18 cellular contexts compared by ENCODE assay signal in genomic region chr17:44844390-44844830, GRCh38. TPM values are rescaled to one million over a fixed set of nuclear protein-coding genes. Genes with fewer than 3 reads are reported as not detected.
DNase-seq lines count a peak whose midpoint lies in the region; ATAC-seq and TF ChIP-seq lines count a peak whose summit lies in the region.
"Had no signal": no experiment of that assay in that cellular context is flagged by ENCODE, and none has a peak within 500 bp of the region (broad histone marks: within the 10 kb centered on the region; RNA-seq: fewer than 3 reads in every experiment).

No MANE protein-coding gene starts in this region.

- H3K9me3 ChIP-seq in H9 (ENCODE audit: control insufficient read depth, low read depth, low read length) = no peaks in the 10 kb centered on the region
- H3K9me3 ChIP-seq in gastroesophageal sphincter = no peaks in the 10 kb centered on the region
- H3K9me3 ChIP-seq: Caco-2, Peyer's patch had no signal

- no peaks in the 10 kb centered on the region for H3K23me2 ChIP-seq in H9 (ENCODE audit: insufficient read length, low read depth, low read length, poor library complexity, severe bottlenecking)

- H3K4me3 Mint-ChIP-seq in H9 (0 out of 5 replicates have a peak overlapping the region, but pooled peaks of 1 of the 2 experiments have one; percentile 29), type B pancreatic cell (no peak overlapping the region)
- H3K4me3 Mint-ChIP-seq in stimulated activated naive B cell treated with anti-CD40 and anti-IgM and Interleukin-4, amounts not matched to agents 10 μg/mL and 1 μg/mL and 100 μg/mL, for 72 hours = no peak overlapping the region
- H3K4me3 Mint-ChIP-seq: dendritic cell treated with granulocyte-macrophage colony-stimulating factor and Interleukin-4, amounts not matched to agents 40 ng/mL and 50 ng/mL, for 4 days; naive B cell; T-cell had no signal

- H3K23ac ChIP-seq in H9 (ENCODE audit: insufficient read length, low read depth, low read length) = no peak overlapping the region

- no peak overlapping the region for H3K14ac ChIP-seq in H9 (ENCODE audit: insufficient read depth, low read length)

- H4K5ac ChIP-seq in H9 (ENCODE audit: insufficient read length, low read depth, low read length) = no peak overlapping the region

- H3K18ac ChIP-seq in H9 (ENCODE audit: insufficient read length, low read depth, low read length) = no peak overlapping the region

- no peak overlapping the region for H2AK5ac ChIP-seq in H9 (ENCODE audit: insufficient read length, low read length)

- H3K79me2 ChIP-seq in H9 (ENCODE audit: insufficient read depth, low read length) = no peaks in the 10 kb centered on the region

- H3K27me3 ChIP-seq in H9 (ENCODE audit: insufficient read depth, low read length) (no peaks in the 10 kb centered on the region), gastroesophageal sphincter (no peaks in the 10 kb centered on the region)
- H3K27me3 ChIP-seq: Peyer's patch had no signal

- no peak overlapping the region for H3K4ac ChIP-seq in H9 (ENCODE audit: low read depth, low read length)

- TF ChIP-seq POLR2A in gastroesophageal sphincter (IDR thresholded peaks at IDR 0.05) = no peak

- no peak for ATAC-seq in stimulated activated naive B cell treated with anti-CD40 and anti-IgM and Interleukin-4, amounts not matched to agents 10 μg/mL and 1 μg/mL and 100 μg/mL, for 72 hours (replicated peaks)
- ATAC-seq in gastroesophageal sphincter = no peak
- ATAC-seq: HCT116, T-cell had no signal

- H3K27ac ChIP-seq in H9 (ENCODE audit: insufficient read length, low read depth, low read length) (no peak overlapping the region), gastroesophageal sphincter (peak overlapping the region in 1 of 4 donors; percentile 16)
- H3K27ac ChIP-seq: Peyer's patch had no signal

- no peak overlapping the region for H3K9ac ChIP-seq in H9 (ENCODE audit: extremely low read depth, insufficient read length, low read length)

- H3K4me2 ChIP-seq in H9 (ENCODE audit: insufficient read depth, insufficient read length, low read length) = no peak overlapping the region

- WGBS in H9 (ENCODE audit: extremely low coverage, insufficient read length, low lambda C conversion rate) = no CpG with 5 or more reads among the region's 1 CpG
- 0 to 11% methylated on average over 1 of the region's 1 CpG for WGBS in gastroesophageal sphincter (ENCODE audit: low coverage in 1 of 2), 2 donors

- H2BK15ac ChIP-seq in H9 (ENCODE audit: low read depth, low read length) = no peak overlapping the region

- no peak overlapping the region for H4K91ac ChIP-seq in H9 (ENCODE audit: insufficient read length, low read depth, low read length)

- no peak overlapping the region for H2BK120ac ChIP-seq in H9 (ENCODE audit: low read depth, low read length, poor library complexity, severe bottlenecking)

- H3K9me3 Mint-ChIP-seq in H9 (no peaks in the 10 kb centered on the region), type B pancreatic cell (no peaks in the 10 kb centered on the region)
- H3K9me3 Mint-ChIP-seq in stimulated activated naive B cell treated with anti-CD40 and anti-IgM and Interleukin-4, amounts not matched to agents 10 μg/mL and 1 μg/mL and 100 μg/mL, for 72 hours = no peaks in the 10 kb centered on the region
- H3K9me3 Mint-ChIP-seq: dendritic cell treated with granulocyte-macrophage colony-stimulating factor and Interleukin-4, amounts not matched to agents 40 ng/mL and 50 ng/mL, for 4 days; naive B cell; T-cell had no signal

- H3K56ac ChIP-seq in H9 (ENCODE audit: insufficient read length, low read depth, low read length) = no peak overlapping the region

- H3K4me1 Mint-ChIP-seq in H9 = peaks cover 29 to 39% of the 10 kb centered on the region in 2 experiments
- peaks cover 5 to 6% of the 10 kb centered on the region in 2 donors for H3K4me1 Mint-ChIP-seq in stimulated activated naive B cell treated with anti-CD40 and anti-IgM and Interleukin-4, amounts not matched to agents 10 μg/mL and 1 μg/mL and 100 μg/mL, for 72 hours
- H3K4me1 Mint-ChIP-seq in type B pancreatic cell (ENCODE audit: unreplicated experiment) = peaks cover 16% of the 10 kb centered on the region

- no peak overlapping the region for H2BK20ac ChIP-seq in H9 (ENCODE audit: low read depth, low read length, poor library complexity, severe bottlenecking)

- H2AFZ ChIP-seq in H9 (ENCODE audit: low read length) = no peak overlapping the region

- H3T11ph ChIP-seq in H9 (ENCODE audit: low read length) = no peak overlapping the region

- H3K4me1 ChIP-seq in H9 (ENCODE audit: insufficient read depth, low read length) (peaks cover 15% of the 10 kb centered on the region; the same call in 1 of the 2 replicates), gastroesophageal sphincter (peaks cover 0 to 21% (median 0%) of the 10 kb centered on the region in 3 donors)
- H3K4me1 ChIP-seq: Caco-2, Peyer's patch had no signal

- H2BK5ac ChIP-seq in H9 (ENCODE audit: insufficient read length, low read length) = no peak overlapping the region

- H3K27ac Mint-ChIP-seq in H9 (peak overlapping the region in 2 of 3 experiments; percentile 18 to 62; a peak in 3 of 7 replicates), type B pancreatic cell (no peak overlapping the region)
- H3K27ac Mint-ChIP-seq in stimulated activated naive B cell treated with anti-CD40 and anti-IgM and Interleukin-4, amounts not matched to agents 10 μg/mL and 1 μg/mL and 100 μg/mL, for 72 hours = peak overlapping the region; percentile 42
- H3K27ac Mint-ChIP-seq: dendritic cell treated with granulocyte-macrophage colony-stimulating factor and Interleukin-4, amounts not matched to agents 40 ng/mL and 50 ng/mL, for 4 days; T-cell had no signal

- H4K20me1 ChIP-seq in H9 (ENCODE audit: control insufficient read depth, insufficient read depth, insufficient read length) = no peaks in the 10 kb centered on the region

- no peaks in the 10 kb centered on the region for H3K79me1 ChIP-seq in H9 (ENCODE audit: insufficient read depth, low read depth, low read length, poor library complexity, severe bottlenecking)

- H3K36me3 Mint-ChIP-seq in H9 (ENCODE audit: insufficient read depth in 1 of 3, low read depth in 3 of 3) (peaks cover 0 to 4% (median 0%) of the 10 kb centered on the region in 3 experiments; a peak in 2 of 7 replicates), type B pancreatic cell (peaks cover 3% of the 10 kb centered on the region)
- H3K36me3 Mint-ChIP-seq in stimulated activated naive B cell treated with anti-CD40 and anti-IgM and Interleukin-4, amounts not matched to agents 10 μg/mL and 1 μg/mL and 100 μg/mL, for 72 hours = peaks cover 4 to 6% of the 10 kb centered on the region in 2 donors
- H3K36me3 Mint-ChIP-seq: naive B cell, T-cell had no signal

- peak; percentile 33; the same call in 2 of the 3 replicates for TF ChIP-seq CTCF in H9 (conservative IDR thresholded peaks at IDR 0.05)
- TF ChIP-seq CTCF in choroid plexus epithelial cell (conservative IDR thresholded peaks at IDR 0.05; ENCODE audit: low read depth, low read length) = peak; percentile 30
- TF ChIP-seq CTCF in type B pancreatic cell (conservative IDR thresholded peaks at IDR 0.05) = no peak
- peak in 1 of 4 experiments; percentile 19 for TF ChIP-seq CTCF in gastroesophageal sphincter (IDR thresholded peaks at IDR 0.05)

- H3K36me3 ChIP-seq in gastroesophageal sphincter = peaks cover 0 to 5% of the 10 kb centered on the region in 2 donors
- H3K36me3 ChIP-seq: Peyer's patch had no signal

- H2BK12ac ChIP-seq in H9 (ENCODE audit: insufficient read length, low read depth, low read length) = no peak overlapping the region

- H4K8ac ChIP-seq in H9 (replicated peaks; ENCODE audit: insufficient read length, low read depth, low read length) = no peak overlapping the region

- H3K27me3 Mint-ChIP-seq in H9 (ENCODE audit: low read depth) = peaks cover 4% of the 10 kb centered on the region; the same call in 1 of the 2 replicates
- H3K27me3 Mint-ChIP-seq in stimulated activated naive B cell treated with anti-CD40 and anti-IgM and Interleukin-4, amounts not matched to agents 10 μg/mL and 1 μg/mL and 100 μg/mL, for 72 hours = no peaks in the 10 kb centered on the region
- H3K27me3 Mint-ChIP-seq in type B pancreatic cell = peaks cover 6% of the 10 kb centered on the region
- H3K27me3 Mint-ChIP-seq: naive B cell, T-cell had no signal

- TF ChIP-seq EP300 in gastroesophageal sphincter (IDR thresholded peaks at IDR 0.05) = no peak

- DNase-seq in H9 (no peak), choroid plexus epithelial cell (ENCODE audit: low read depth) (peak; percentile 40), iPS DF 19.7 (ENCODE audit: low read depth, low spot score) (peak; percentile 35), type B pancreatic cell (ENCODE audit: extremely low spot score, unreplicated experiment) (no peak), putamen (ENCODE audit: low spot score) (no peak), NAMALWA (ENCODE audit: low spot score) (no peak)
- no peak for DNase-seq in stimulated activated naive B cell treated with anti-CD40 and anti-IgM and Interleukin-4, amounts not matched to agents 10 μg/mL and 1 μg/mL and 100 μg/mL, for 72 hours
- DNase-seq: activated CD4-positive, alpha-beta T cell treated with anti-CD3 and anti-CD28 coated beads for 4 hours; Caco-2; naive B cell; NCI-H1930; NCI-H526 treated with DMSO at 0.1 percent for 48 hours; Peyer's patch; stimulated activated naive CD4-positive, alpha-beta T cell; T-cell had no signal

- H3K4me3 ChIP-seq in choroid plexus epithelial cell (ENCODE audit: low read depth, low read length) (no peak overlapping the region), gastroesophageal sphincter (no peak overlapping the region)
- H3K4me3 ChIP-seq: Peyer's patch had no signal

RNA-seq across cellular contexts. Expression of gene HIGD1B, which starts 3.3 kb away (rescaled TPM):
- total RNA-seq in H9 (2021) (not detected in 2 replicates), type B pancreatic cell (ENCODE audit: low replicate concordance) (not detected in 2 replicates), gastroesophageal sphincter (1 to 10 TPM; 1.1 to 2.5 (median 1.5) TPM)
- total RNA-seq: Caco-2, Peyer's patch, T-cell had no signal

RNA-seq across cellular contexts. Expression of gene GJC1, which starts 14.3 kb away (rescaled TPM):
- total RNA-seq in H9 (2021) = 114 and 119 TPM in 2 replicates
- total RNA-seq in type B pancreatic cell (ENCODE audit: low replicate concordance) = 20.2 and 62.6 TPM in 2 replicates
- total RNA-seq in gastroesophageal sphincter = 10 to 100 TPM; 28.2 to 78.3 (median 44.5) TPM

RNA-seq across cellular contexts. Expression of gene EFTUD2, which starts 54.8 kb away (rescaled TPM):
- 150 and 161 TPM in 2 replicates for total RNA-seq in H9 (2021)
- 111 and 122 TPM in 2 replicates for total RNA-seq in type B pancreatic cell (ENCODE audit: low replicate concordance)
- 10 to 100 TPM; 45.1 to 71.2 (median 57.8) TPM for total RNA-seq in gastroesophageal sphincter

Comparison
In these comparisons a context has a peak if more than half of its experiments do, and no peak if none do; other contexts are left out.
1. DNase-seq: peak in choroid plexus epithelial cell (single experiment) and iPS DF 19.7 (single experiment); none in H9 (single experiment), stimulated activated naive B cell treated with anti-CD40 and anti-IgM and Interleukin-4, amounts not matched to agents 10 μg/mL and 1 μg/mL and 100 μg/mL, for 72 hours (single experiment), type B pancreatic cell (single experiment), putamen (single experiment) and NAMALWA (single experiment).